In the genomic region with DNA sequence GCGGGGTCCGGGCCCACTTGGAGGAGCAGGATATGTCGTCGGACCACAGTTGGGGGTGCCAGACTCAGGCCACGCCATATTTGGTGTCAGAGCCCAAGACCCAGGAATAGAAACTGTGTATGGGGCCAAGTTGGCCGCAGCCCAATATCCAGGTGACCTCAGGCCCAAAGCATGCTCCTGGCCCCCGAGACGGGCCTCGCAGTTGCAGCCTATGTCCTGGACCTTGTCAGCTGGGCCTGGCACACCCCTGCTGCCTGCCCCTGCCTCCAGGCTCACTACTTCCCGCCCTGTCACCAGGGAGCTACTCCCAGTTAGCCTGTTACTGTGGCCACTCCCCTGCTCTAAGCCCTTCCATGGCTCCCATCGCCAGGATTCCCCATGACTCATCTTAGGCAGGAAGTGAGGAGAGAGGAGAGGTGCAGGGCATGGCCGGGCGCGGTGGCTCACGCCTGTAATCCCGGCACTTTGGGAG, we compare ENCODE assay signal across 10 cellular contexts. TPM values are rescaled to one million over a fixed set of nuclear protein-coding genes. Genes with fewer than 3 reads are reported as not detected.
DNase-seq lines count a peak whose midpoint lies in the region; ATAC-seq and TF ChIP-seq lines count a peak whose summit lies in the region.
"Had no signal": no experiment of that assay in that cellular context is flagged by ENCODE, and none has a peak within 500 bp of the region (broad histone marks: within the 10 kb centered on the region; RNA-seq: fewer than 3 reads in every experiment).

No MANE protein-coding gene starts in this region.

- no peaks in the 10 kb centered on the region for H3K9me3 Mint-ChIP-seq in Caco-2 (ENCODE audit: unreplicated experiment)
- H3K9me3 Mint-ChIP-seq: activated naive CD8-positive, alpha-beta T cell treated with anti-CD3 and anti-CD28 coated beads for 36 hours; T-helper 1 cell treated with Interleukin-12 subunit alpha and Interleukin-12 subunit beta and Interleukin-4 antibody, amounts not matched to agents 30 μg/mL and 1 μg/mL, for 36 hours had no signal

- CTCF ChIA-PET in Caco-2 (lab: Charles Lee) = no interaction called here

- intact Hi-C loops in Caco-2 (cut with micrococcal nuclease; ENCODE audit: unreplicated experiment) = no loop called here

- POLR2A ChIA-PET in Caco-2 (lab: Charles Lee) = interaction anchor here (1.0 kb wide), 1 partner anchor 11 kb away, joined by 4 read pairs; no protein-coding TSS in a partner anchor

- no peaks in the 10 kb centered on the region for H3K27me3 Mint-ChIP-seq in Caco-2 (ENCODE audit: insufficient read depth, unreplicated experiment)
- H3K27me3 Mint-ChIP-seq: activated naive CD8-positive, alpha-beta T cell treated with anti-CD3 and anti-CD28 coated beads for 36 hours had no signal

- H3K4me1 ChIP-seq in Caco-2 (peaks cover 23% of the 10 kb centered on the region), RWPE2 (ENCODE audit: insufficient read depth, poor library complexity, severe bottlenecking) (peaks cover 25% of the 10 kb centered on the region)

- H3K36me3 Mint-ChIP-seq in Caco-2 (ENCODE audit: insufficient read depth, unreplicated experiment) = no peaks in the 10 kb centered on the region
- H3K36me3 Mint-ChIP-seq: activated naive CD8-positive, alpha-beta T cell treated with anti-CD3 and anti-CD28 coated beads for 36 hours had no signal

- H3K27ac ChIP-seq in RWPE2 (ENCODE audit: poor library complexity, severe bottlenecking) = peak overlapping the region; percentile 50

- no peak overlapping the region for H3K4me3 ChIP-seq in Caco-2 (ENCODE audit: low read depth, low read length)
- H3K4me3 ChIP-seq in RWPE2 (ENCODE audit: severe bottlenecking) = no peak overlapping the region

- BruUV-seq in Caco-2 (replicated peaks; lab: Mats Ljungman, UMichigan) = no TSS peak

- H3K4me3 Mint-ChIP-seq in Caco-2 (ENCODE audit: unreplicated experiment) = no peak overlapping the region
- H3K4me3 Mint-ChIP-seq: activated naive CD8-positive, alpha-beta T cell treated with anti-CD3 and anti-CD28 coated beads for 36 hours; T-helper 1 cell treated with Interleukin-12 subunit alpha and Interleukin-12 subunit beta and Interleukin-4 antibody, amounts not matched to agents 30 μg/mL and 1 μg/mL, for 36 hours had no signal

- peaks cover 6% of the 10 kb centered on the region for H3K4me1 Mint-ChIP-seq in Caco-2 (ENCODE audit: low read depth, unreplicated experiment)
- H3K4me1 Mint-ChIP-seq: activated naive CD8-positive, alpha-beta T cell treated with anti-CD3 and anti-CD28 coated beads for 36 hours had no signal

- no peak for TF ChIP-seq CTCF in Caco-2 (IDR thresholded peaks at IDR 0.05; ENCODE audit: insufficient read depth in 1 of 2, low read depth in 1 of 2, low read length in 1 of 2, severe bottlenecking in 1 of 2, unreplicated experiment in 1 of 2)
- no peak for TF ChIP-seq CTCF in RWPE2 (IDR thresholded peaks at IDR 0.05; ENCODE audit: poor library complexity, severe bottlenecking)
- no peak for TF ChIP-seq CTCF in omental fat pad (IDR thresholded peaks at IDR 0.05)

- ATAC-seq in RWPE2 (ENCODE audit: low read depth) = peak; percentile 92
- ATAC-seq in omental fat pad (ENCODE audit: low FRiP score) = peak; percentile 46
- no peak for ATAC-seq in HG02588 (IDR thresholded peaks at IDR 0.05; ENCODE audit: unreplicated experiment)
- ATAC-seq in HG02870 (IDR thresholded peaks at IDR 0.05; ENCODE audit: unreplicated experiment) = no peak
- ATAC-seq in GM19035 (IDR thresholded peaks at IDR 0.05; ENCODE audit: unreplicated experiment) = no peak
- no peak for ATAC-seq in GM21447 (IDR thresholded peaks at IDR 0.05; ENCODE audit: unreplicated experiment)

- H3K36me3 ChIP-seq in Caco-2 (ENCODE audit: control insufficient read depth, insufficient read depth, low read length) (no peaks in the 10 kb centered on the region), RWPE2 (ENCODE audit: low read depth) (no peaks in the 10 kb centered on the region)

- H3K27me3 ChIP-seq in Caco-2 (replicated peaks; ENCODE audit: control insufficient read depth, insufficient read depth, low read length) = no peaks in the 10 kb centered on the region
- H3K27me3 ChIP-seq in RWPE2 (ENCODE audit: insufficient read depth, poor library complexity, severe bottlenecking) = no peaks in the 10 kb centered on the region

- H3K27ac Mint-ChIP-seq in Caco-2 (ENCODE audit: unreplicated experiment) = no peak overlapping the region
- H3K27ac Mint-ChIP-seq: activated naive CD8-positive, alpha-beta T cell treated with anti-CD3 and anti-CD28 coated beads for 36 hours; T-helper 1 cell treated with Interleukin-12 subunit alpha and Interleukin-12 subunit beta and Interleukin-4 antibody, amounts not matched to agents 30 μg/mL and 1 μg/mL, for 36 hours had no signal

- H3K9me3 ChIP-seq in Caco-2 = no peaks in the 10 kb centered on the region
- no peaks in the 10 kb centered on the region for H3K9me3 ChIP-seq in RWPE2 (ENCODE audit: severe bottlenecking)

- peak; percentile 26 to 67 for DNase-seq in Caco-2
- DNase-seq in RWPE2 (ENCODE audit: low spot score) = peak; percentile 86
- peak; percentile 77 for DNase-seq in fibroblast of the conjunctiva (ENCODE audit: low read depth)
- DNase-seq in omental fat pad (ENCODE audit: low spot score) = no peak
- DNase-seq: activated naive CD8-positive, alpha-beta T cell treated with anti-CD3 and anti-CD28 coated beads for 36 hours had no signal

RNA-seq across cellular contexts. Expression of a gene that starts 23.1 kb away (rescaled TPM):
- total RNA-seq in Caco-2 (2022) = 12.7 and 16.2 TPM in 2 replicates
- total RNA-seq in omental fat pad = 10 to 100 TPM; 10.8 to 42.2 (median 20.1) TPM

RNA-seq across cellular contexts. Expression of a gene that starts 48.4 kb away (rescaled TPM):
- total RNA-seq in Caco-2 (2022) (120 and 130 TPM in 2 replicates), omental fat pad (100 to 1,000 TPM; 125 to 212 (median 152) TPM)

RNA-seq across cellular contexts. Expression of a gene that starts 57.2 kb away (rescaled TPM):
- total RNA-seq in Caco-2 (2022) = 0.79 and 0.97 TPM in 2 replicates
- not detected for total RNA-seq in omental fat pad

Comparison
In these comparisons a context has a peak if more than half of its experiments do, and no peak if none do; other contexts are left out.
1. ATAC-seq: peak in RWPE2 (single experiment) and omental fat pad (single experiment); none in HG02588 (single experiment), HG02870 (single experiment), GM19035 (single experiment) and GM21447 (single experiment).